Comparison of ENCODE assay signal across 13 cellular contexts in the genomic region with DNA sequence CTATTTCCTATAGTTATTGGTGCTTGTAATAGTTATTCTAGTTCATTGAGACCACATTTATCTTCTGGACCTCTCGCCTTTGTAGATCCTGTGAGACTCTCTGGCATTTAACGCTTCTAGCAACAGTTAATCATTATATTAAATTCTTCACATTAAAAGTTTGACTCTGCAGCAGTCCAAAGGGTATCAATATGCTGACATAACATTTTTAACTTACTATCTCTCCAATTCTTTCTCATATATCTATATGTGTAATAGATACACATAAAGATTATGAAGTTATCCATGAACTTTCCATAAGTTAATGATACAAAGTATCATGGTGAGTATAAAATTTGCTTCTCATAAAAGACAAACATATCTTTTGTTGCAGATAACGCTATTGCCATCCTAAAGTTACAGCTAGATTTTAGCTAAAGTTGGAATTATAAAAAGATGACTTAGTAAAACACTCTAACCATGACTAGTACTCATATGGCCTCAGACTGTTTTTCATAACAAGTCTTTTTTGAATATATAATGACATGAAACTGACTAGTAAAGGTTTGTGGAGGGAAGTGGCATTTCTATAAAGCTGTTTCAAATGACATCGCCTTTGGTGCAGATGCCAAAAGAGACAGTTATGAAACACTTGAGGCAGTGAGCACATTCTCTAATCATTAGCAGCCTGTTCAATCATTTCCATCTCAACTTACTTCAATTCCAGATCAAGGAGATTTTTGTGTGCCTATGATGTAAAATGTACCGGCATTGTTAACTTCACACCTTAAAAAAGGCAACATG.
DNase-seq lines count a peak whose midpoint lies in the region; ATAC-seq lines count a peak whose summit lies in the region.
"Had no signal": no experiment of that assay in that cellular context is flagged by ENCODE, and none has a peak within 500 bp of the region (broad histone marks: within the 10 kb centered on the region; RNA-seq: fewer than 3 reads in every experiment).

No MANE protein-coding gene starts in this region.

- intact Hi-C loops in aorta (cut with DNase I): no loop called here

- 93 to 95% methylated on average over 5 of the region's 5 CpGs for WGBS in aorta, 2 donors

- DNase-seq in HK-2 (ENCODE audit: unreplicated experiment): peak; percentile 2
- peak; percentile 17 for DNase-seq in glomerular visceral epithelial cell (ENCODE audit: extremely low spot score)
- no peak for DNase-seq in aorta
- DNase-seq in occipital lobe (lab: John Stamatoyannopoulos, UW): no peak
- no peak for DNase-seq in NCI-H748 treated with DMSO at 0.1 percent for 48 hours (lab: John Stamatoyannopoulos, UW)
- DNase-seq: activated CD4-positive, alpha-beta T cell treated with anti-CD3 and anti-CD28 coated beads for 48 hours; NCI-H2227 treated with DMSO at 0.1 percent for 48 hours; SHP77 treated with DMSO at 0.1 percent for 48 hours had no signal

- ATAC-seq in GM18502 (IDR thresholded peaks at IDR 0.05; ENCODE audit: poor library complexity, unreplicated experiment) (peak; percentile 62), GM19397 (IDR thresholded peaks at IDR 0.05; ENCODE audit: unreplicated experiment) (peak; percentile 75), aorta (ENCODE audit: low FRiP score) (no peak), GM21825 (IDR thresholded peaks at IDR 0.05; ENCODE audit: unreplicated experiment) (no peak)

- H3K4me1 ChIP-seq in aorta (ENCODE audit: control insufficient read depth in 1 of 2, insufficient read depth in 2 of 2, low read length in 2 of 2): no peaks in the 10 kb centered on the region
- H3K4me1 ChIP-seq: ascending aorta had no signal

- H3K27me3 ChIP-seq in aorta (ENCODE audit: control insufficient read depth in 1 of 2, insufficient read depth in 2 of 2, low read length in 1 of 2): no peaks in the 10 kb centered on the region
- H3K27me3 ChIP-seq: ascending aorta had no signal

- H3K27ac ChIP-seq in aorta (ENCODE audit: low read depth in 1 of 2, low read length in 2 of 2): no peak overlapping the region
- H3K27ac ChIP-seq: ascending aorta, epithelial cell of prostate had no signal

- no peak overlapping the region for H3K4me3 ChIP-seq in aorta (ENCODE audit: low read length in 2 of 2)
- H3K4me3 ChIP-seq: ascending aorta had no signal

- peaks cover 5% of the 10 kb centered on the region for H3K9me3 ChIP-seq in aorta (ENCODE audit: control insufficient read depth, low read length)
- H3K9me3 ChIP-seq: ascending aorta had no signal

- H3K36me3 ChIP-seq in aorta (ENCODE audit: control insufficient read depth in 1 of 2, insufficient read depth in 2 of 2, low read length in 1 of 2): no peaks in the 10 kb centered on the region
- H3K36me3 ChIP-seq: ascending aorta had no signal

Comparison
In these comparisons a context has a peak if more than half of its experiments do, and no peak if none do; other contexts are left out.
1. ATAC-seq: peak in GM18502 (single experiment) and GM19397 (single experiment); none in aorta (single experiment) and GM21825 (single experiment).
2. DNase-seq: peak in HK-2 (single experiment) and glomerular visceral epithelial cell (single experiment); none in aorta (0 of 2), occipital lobe (single experiment) and NCI-H748 treated with DMSO at 0.1 percent for 48 hours (single experiment).